Comparison of ENCODE assay signal across 15 cellular contexts in the genomic region with DNA sequence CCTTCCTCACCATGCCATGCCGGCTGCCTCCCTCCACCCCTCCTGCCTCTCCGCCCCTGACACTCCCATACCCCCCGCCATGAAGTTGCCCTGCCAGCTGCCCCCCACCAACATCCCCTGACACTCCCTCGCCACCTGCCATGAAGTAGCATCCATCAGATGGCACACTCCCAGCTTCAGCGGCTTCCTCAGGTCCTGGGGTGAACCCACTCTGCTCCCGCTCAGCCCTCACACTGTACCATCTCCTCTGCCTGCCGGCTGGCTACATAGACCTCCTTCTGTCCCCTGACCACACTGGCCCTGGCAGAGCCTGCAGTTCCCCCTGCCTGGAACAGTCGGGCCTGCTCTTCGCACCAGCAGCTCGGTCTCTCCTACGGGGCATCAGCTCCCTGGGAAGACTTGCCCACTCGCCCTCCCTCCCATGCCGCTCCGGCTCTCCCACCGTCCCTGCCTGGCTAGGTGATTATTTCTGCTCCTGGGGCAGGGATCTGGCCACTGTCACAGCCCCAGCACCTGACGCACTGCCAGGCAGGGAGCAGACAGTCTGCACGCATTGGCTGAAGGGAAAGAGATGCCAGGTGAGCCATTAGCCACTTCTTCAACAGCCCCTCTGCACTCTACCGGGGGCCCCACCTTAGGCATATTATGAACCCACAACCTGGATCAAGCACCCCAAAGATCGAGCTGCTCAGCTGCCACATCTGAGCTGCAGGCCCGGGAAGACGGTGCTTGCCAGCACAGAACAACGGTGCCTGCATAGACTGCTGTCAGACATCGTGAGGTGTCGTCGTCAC. TPM values are rescaled to one million over a fixed set of nuclear protein-coding genes. Genes with fewer than 3 reads are reported as not detected.
DNase-seq lines count a peak whose midpoint lies in the region; ATAC-seq, FAIRE-seq and TF ChIP-seq lines count a peak whose summit lies in the region.
"Had no signal": no experiment of that assay in that cellular context is flagged by ENCODE, and none has a peak within 500 bp of the region (broad histone marks: within the 10 kb centered on the region; RNA-seq: fewer than 3 reads in every experiment).

No MANE protein-coding gene starts in this region.

- peaks cover 67% of the 10 kb centered on the region for H3K36me3 Mint-ChIP-seq in stimulated activated effector memory CD8-positive, alpha-beta T cell treated with anti-CD3 and anti-CD28 coated beads, Interleukin-12 subunit alpha, Interleukin-12 subunit beta, amount 100 ng/mL, for 72 hours

- no peak for ATAC-seq in stimulated activated effector memory CD8-positive, alpha-beta T cell treated with anti-CD3 and anti-CD28 coated beads, Interleukin-12 subunit alpha, Interleukin-12 subunit beta, amount 100 ng/mL, for 72 hours
- no peak for ATAC-seq in HG03432 (IDR thresholded peaks at IDR 0.05; ENCODE audit: unreplicated experiment)
- ATAC-seq: lower lobe of right lung had no signal

- H3K4me3 Mint-ChIP-seq in stimulated activated effector memory CD8-positive, alpha-beta T cell treated with anti-CD3 and anti-CD28 coated beads, Interleukin-12 subunit alpha, Interleukin-12 subunit beta, amount 100 ng/mL, for 72 hours = no peak overlapping the region
- H3K4me3 Mint-ChIP-seq: activated CD4-positive, alpha-beta memory T cell treated with anti-CD3 and anti-CD28 coated beads for 36 hours; CD4-positive, CD25-positive, alpha-beta regulatory T cell had no signal

- H3K9me3 ChIP-seq in kidney (ENCODE audit: control insufficient read depth in 1 of 2, low read length in 2 of 2) = no peaks in the 10 kb centered on the region
- H3K9me3 ChIP-seq: lower lobe of right lung had no signal

- FAIRE-seq in kidney (lab: Jason Lieb, UNC) = no peak
- FAIRE-seq: GM12892 had no signal

- DNase-seq in DMS 273 (lab: John Stamatoyannopoulos, UW; ENCODE audit: unreplicated experiment) (peak; percentile 49), DMS 273 treated with DMSO at 0.1 percent for 48 hours (lab: John Stamatoyannopoulos, UW) (no peak), NCI-H1694 (lab: John Stamatoyannopoulos, UW) (peak; percentile 70), kidney (peak; percentile 59), NCI-H1417 treated with DMSO at 0.1 percent for 48 hours (lab: John Stamatoyannopoulos, UW) (no peak), H4 (ENCODE audit: low spot score) (no peak)
- DNase-seq in stimulated activated effector memory CD8-positive, alpha-beta T cell treated with anti-CD3 and anti-CD28 coated beads, Interleukin-12 subunit alpha, Interleukin-12 subunit beta, amount 100 ng/mL, for 72 hours (ENCODE audit: low spot score in 2 of 2) = no peak
- DNase-seq: 8988T; activated CD4-positive, alpha-beta memory T cell treated with anti-CD3 and anti-CD28 coated beads for 36 hours; CD4-positive, CD25-positive, alpha-beta regulatory T cell; lower lobe of right lung; MV-4-11; NCI-H345 had no signal

- H3K4me1 Mint-ChIP-seq in stimulated activated effector memory CD8-positive, alpha-beta T cell treated with anti-CD3 and anti-CD28 coated beads, Interleukin-12 subunit alpha, Interleukin-12 subunit beta, amount 100 ng/mL, for 72 hours = peaks cover 36% of the 10 kb centered on the region

- no peak overlapping the region for H3K27ac ChIP-seq in kidney (ENCODE audit: low read depth in 2 of 2, low read length in 2 of 2)
- H3K27ac ChIP-seq: lower lobe of right lung had no signal

- peak overlapping the region; percentile 88 for H3K27ac Mint-ChIP-seq in stimulated activated effector memory CD8-positive, alpha-beta T cell treated with anti-CD3 and anti-CD28 coated beads, Interleukin-12 subunit alpha, Interleukin-12 subunit beta, amount 100 ng/mL, for 72 hours
- H3K27ac Mint-ChIP-seq: activated CD4-positive, alpha-beta memory T cell treated with anti-CD3 and anti-CD28 coated beads for 36 hours had no signal

- no peaks in the 10 kb centered on the region for H3K9me3 Mint-ChIP-seq in stimulated activated effector memory CD8-positive, alpha-beta T cell treated with anti-CD3 and anti-CD28 coated beads, Interleukin-12 subunit alpha, Interleukin-12 subunit beta, amount 100 ng/mL, for 72 hours
- H3K9me3 Mint-ChIP-seq: activated CD4-positive, alpha-beta memory T cell treated with anti-CD3 and anti-CD28 coated beads for 36 hours; CD4-positive, CD25-positive, alpha-beta regulatory T cell had no signal

- intact Hi-C loops in kidney (cut with DNase I) = no loop called here

- peaks cover 6 to 7% of the 10 kb centered on the region in 2 donors for H3K36me3 ChIP-seq in kidney (ENCODE audit: control insufficient read depth in 1 of 2, insufficient read depth in 2 of 2, low read length in 2 of 2)

- no peak for TF ChIP-seq CTCF in kidney (IDR thresholded peaks at IDR 0.05; ENCODE audit: borderline replicate concordance, extremely low read depth, insufficient read depth)

- no peak overlapping the region for H3K9ac ChIP-seq in kidney (ENCODE audit: low read length in 2 of 2)

- no peak overlapping the region for H3K4me3 ChIP-seq in kidney (ENCODE audit: low read length in 2 of 2)
- H3K4me3 ChIP-seq: lower lobe of right lung had no signal

- H3K4me1 ChIP-seq in kidney (ENCODE audit: control insufficient read depth in 1 of 2, insufficient read depth in 1 of 2, low read depth in 1 of 2, low read length in 2 of 2) = peaks cover 4 to 14% of the 10 kb centered on the region in 2 donors

RNA-seq across cellular contexts. Expression of a gene that starts 9.0 kb away (rescaled TPM):
- 56.6 TPM for total RNA-seq in kidney
- 23.0 TPM for polyA plus RNA-seq in kidney (ENCODE audit: insufficient read depth, low read depth, low replicate concordance)
- 56.9 and 59.0 TPM in 2 replicates for total RNA-seq in H4 (2014; rRNA removed; shearing (Covaris generic))

RNA-seq across cellular contexts. Expression of a gene that starts 20.9 kb away (rescaled TPM):
- 240 TPM for total RNA-seq in kidney
- polyA plus RNA-seq in kidney (ENCODE audit: insufficient read depth, low read depth, low replicate concordance) = 310 TPM
- 742 and 897 TPM in 2 replicates for total RNA-seq in H4 (2014; rRNA removed; shearing (Covaris generic))

RNA-seq across cellular contexts. Expression of a gene that starts 23.4 kb away (rescaled TPM):
- 65.2 TPM for total RNA-seq in kidney
- polyA plus RNA-seq in kidney (ENCODE audit: insufficient read depth, low read depth, low replicate concordance) = 18.0 TPM
- total RNA-seq in H4 (2014; rRNA removed; shearing (Covaris generic)) = 0.56 and 2.6 TPM in 2 replicates
- total RNA-seq: CD4-positive, CD25-positive, alpha-beta regulatory T cell had no signal
- polyA plus RNA-seq: CD4-positive, CD25-positive, alpha-beta regulatory T cell had no signal

Comparison
In these comparisons a context has a peak if more than half of its experiments do, and no peak if none do; other contexts are left out.
1. DNase-seq: peak in DMS 273 (single experiment), NCI-H1694 (single experiment) and kidney (single experiment); none in DMS 273 treated with DMSO at 0.1 percent for 48 hours (single experiment), stimulated activated effector memory CD8-positive, alpha-beta T cell treated with anti-CD3 and anti-CD28 coated beads, Interleukin-12 subunit alpha, Interleukin-12 subunit beta, amount 100 ng/mL, for 72 hours (0 of 2), NCI-H1417 treated with DMSO at 0.1 percent for 48 hours (single experiment) and H4 (single experiment).
2. RNA of a gene that starts 23.4 kb away (total RNA-seq): 65.2 TPM in kidney (single experiment); 0.56 to 2.6 TPM in H4; every median in the first group is over 10 times any median in the second.